In genomic region chr2:29012211-29012681, GRCh38 we compare ENCODE assay signal across 9 cellular contexts. TPM values are rescaled to one million over a fixed set of nuclear protein-coding genes. Genes with fewer than 3 reads are reported as not detected.
DNase-seq lines count a peak whose midpoint lies in the region; ATAC-seq and TF ChIP-seq lines count a peak whose summit lies in the region.
"Had no signal": no experiment of that assay in that cellular context is flagged by ENCODE, and none has a peak within 500 bp of the region (broad histone marks: within the 10 kb centered on the region; RNA-seq: fewer than 3 reads in every experiment).

No MANE protein-coding gene starts in this region.

- no peak overlapping the region for H3K4me3 ChIP-seq in gastroesophageal sphincter
- H3K4me3 ChIP-seq in skeletal muscle cell (ENCODE audit: low read depth, low read length): no peak overlapping the region

- peak overlapping the region in 3 of 4 donors; percentile 41 to 61 (median 54) for H3K27ac ChIP-seq in gastroesophageal sphincter

- 63% methylated on average over 2 of the region's 9 CpGs; no CpG with 5 or more reads in 1 of the 2 donors for WGBS in gastroesophageal sphincter (ENCODE audit: low coverage in 1 of 2), 2 donors

- peaks cover 5 to 40% (median 24%) of the 10 kb centered on the region in 3 donors for H3K4me1 ChIP-seq in gastroesophageal sphincter

- H3K27me3 ChIP-seq in gastroesophageal sphincter: no peaks in the 10 kb centered on the region

- DNase-seq in T-helper 9 cell (peak; percentile 22), skeletal muscle cell (ENCODE audit: low read depth) (peak; percentile 38), NCI-H2029 treated with DMSO at 0.1 percent for 48 hours (lab: John Stamatoyannopoulos, UW) (no peak), SHP77 (lab: John Stamatoyannopoulos, UW) (no peak), NCI-H226 (no peak), NCI-H128 (lab: John Stamatoyannopoulos, UW; ENCODE audit: unreplicated experiment) (no peak)
- DNase-seq: HFFc6 had no signal

- TF ChIP-seq CTCF in gastroesophageal sphincter (IDR thresholded peaks at IDR 0.05): no peak

- H3K36me3 ChIP-seq in gastroesophageal sphincter: no peaks in the 10 kb centered on the region

- H3K9me3 ChIP-seq in gastroesophageal sphincter: no peaks in the 10 kb centered on the region

- TF ChIP-seq POLR2A in gastroesophageal sphincter (IDR thresholded peaks at IDR 0.05): no peak

- peak; percentile 35 for ATAC-seq in GM21423 (IDR thresholded peaks at IDR 0.05; ENCODE audit: unreplicated experiment)
- ATAC-seq in gastroesophageal sphincter: peak; percentile 72

- TF ChIP-seq EP300 in gastroesophageal sphincter (IDR thresholded peaks at IDR 0.05): no peak

RNA-seq across cellular contexts. Expression of gene TOGARAM2, which starts 31.1 kb away (rescaled TPM):
- 1 to 10 TPM; 1.5 to 3.8 (median 1.9) TPM for total RNA-seq in gastroesophageal sphincter
- total RNA-seq: HFFc6 had no signal

Comparison
In these comparisons a context has a peak if more than half of its experiments do, and no peak if none do; other contexts are left out.
1. DNase-seq: peak in T-helper 9 cell (single experiment) and skeletal muscle cell (single experiment); none in NCI-H2029 treated with DMSO at 0.1 percent for 48 hours (single experiment), SHP77 (0 of 2), NCI-H226 (single experiment) and NCI-H128 (single experiment).